ENCODE assay signal across 1 cellular context in genomic region chr1:160053548-160054365, GRCh38.
A peak's percentile ranks its signal among the peaks of the same experiment; 100 is the strongest.
TF ChIP-seq lines count a peak whose summit lies in the region.

No MANE protein-coding gene starts in this region.

TF ChIP-seq in HepG2, 621 proteins besides CTCF, POLR2A, EP300 and RAD21 (continued from another document and continues in another):
- TF ChIP-seq HNRNPK (IDR thresholded peaks at IDR 0.05; ENCODE audit: low read depth, low read length, poor library complexity, severe bottlenecking) (peak; percentile 68), ZNF460 (CRISPR knock-in tag; IDR thresholded peaks at IDR 0.05; ENCODE audit: borderline replicate concordance) (no peak), KDM5B (CRISPR knock-in tag; IDR thresholded peaks at IDR 0.05; ENCODE audit: borderline replicate concordance) (no peak), HIVEP1 (CRISPR knock-in tag; IDR thresholded peaks at IDR 0.05) (no peak), CCAR2 (optimal IDR thresholded peaks at IDR 0.05; ENCODE audit: low read depth, low read length) (peak; percentile 29), ZNF552 (CRISPR knock-in tag; IDR thresholded peaks at IDR 0.05; ENCODE audit: borderline replicate concordance) (no peak), GLI4 (CRISPR knock-in tag; IDR thresholded peaks at IDR 0.05; ENCODE audit: borderline replicate concordance) (no peak), HCFC1 (IDR thresholded peaks at IDR 0.05; ENCODE audit: low read depth, low read length) (no peak), MAZ (IDR thresholded peaks at IDR 0.05; ENCODE audit: borderline replicate concordance, low read depth, low read length) (no peak), MAZ (CRISPR knock-in tag; IDR thresholded peaks at IDR 0.05; ENCODE audit: low read depth) (no peak), HMG20B (CRISPR knock-in tag; conservative IDR thresholded peaks at IDR 0.05) (peak; percentile 79), HNRNPLL (IDR thresholded peaks at IDR 0.05; ENCODE audit: low read depth, low read length, poor library complexity, severe bottlenecking) (no peak), CBFB (CRISPR knock-in tag; IDR thresholded peaks at IDR 0.05) (peak; percentile 49; the same call in 1 of the 2 replicates), ZNF749 (CRISPR knock-in tag; IDR thresholded peaks at IDR 0.05; ENCODE audit: borderline replicate concordance) (no peak), BRD4 (CRISPR knock-in tag; IDR thresholded peaks at IDR 0.05) (no peak), ZNF629 (CRISPR knock-in tag; conservative IDR thresholded peaks at IDR 0.05) (peak; percentile 82), NFKB2 (CRISPR knock-in tag; IDR thresholded peaks at IDR 0.05; ENCODE audit: borderline replicate concordance) (no peak), ZBTB25 (CRISPR knock-in tag; IDR thresholded peaks at IDR 0.05) (no peak), RFX5 (IDR thresholded peaks at IDR 0.05; ENCODE audit: low read depth, low read length) (no peak), PAX8 (CRISPR knock-in tag; IDR thresholded peaks at IDR 0.05; ENCODE audit: borderline replicate concordance) (0 out of 2 replicates have a peak, but pooled peaks have one; percentile 34), HOXA3 (CRISPR knock-in tag; IDR thresholded peaks at IDR 0.05) (peak; percentile 36; the same call in 1 of the 2 replicates), HNRNPUL1 (IDR thresholded peaks at IDR 0.05; ENCODE audit: low read depth, low read length) (no peak), ZNF713 (CRISPR knock-in tag; IDR thresholded peaks at IDR 0.05) (no peak), SRSF9 (IDR thresholded peaks at IDR 0.05; ENCODE audit: borderline replicate concordance, insufficient read depth, low read depth, low read length, poor library complexity, severe bottlenecking) (no peak), NR2C2 (CRISPR knock-in tag; IDR thresholded peaks at IDR 0.05; ENCODE audit: borderline replicate concordance) (0 out of 2 replicates have a peak, but pooled peaks have one; percentile 30), DMTF1 (CRISPR knock-in tag; IDR thresholded peaks at IDR 0.05) (no peak), ZNF710 (CRISPR knock-in tag; IDR thresholded peaks at IDR 0.05; ENCODE audit: borderline replicate concordance) (peak; percentile 99), ZNF501 (CRISPR knock-in tag; IDR thresholded peaks at IDR 0.05) (peak; percentile 52; the same call in 1 of the 2 replicates), RXRA (CRISPR knock-in tag; IDR thresholded peaks at IDR 0.05) (peak; percentile 92), ZNF550 (CRISPR knock-in tag; IDR thresholded peaks at IDR 0.05; ENCODE audit: borderline replicate concordance) (no peak), ZNF484 (CRISPR knock-in tag; IDR thresholded peaks at IDR 0.05; ENCODE audit: borderline replicate concordance, low read depth) (no peak), BCL6 (CRISPR knock-in tag; IDR thresholded peaks at IDR 0.05) (peak; percentile 96), ZNF160 (CRISPR knock-in tag; IDR thresholded peaks at IDR 0.05) (no peak), THRA (CRISPR knock-in tag; IDR thresholded peaks at IDR 0.05; ENCODE audit: borderline replicate concordance) (peak; percentile 99), FOSL2 (CRISPR knock-in tag; IDR thresholded peaks at IDR 0.05) (peak; percentile 94), FOXO1 (CRISPR knock-in tag; IDR thresholded peaks at IDR 0.05) (no peak; the same call in 1 of the 2 replicates), ZNF616 (CRISPR knock-in tag; IDR thresholded peaks at IDR 0.05; ENCODE audit: low read depth) (no peak), NCOR1 (IDR thresholded peaks at IDR 0.05; ENCODE audit: borderline replicate concordance, low read length) (peak; percentile 93)
- TF ChIP-seq, protein P1, sequence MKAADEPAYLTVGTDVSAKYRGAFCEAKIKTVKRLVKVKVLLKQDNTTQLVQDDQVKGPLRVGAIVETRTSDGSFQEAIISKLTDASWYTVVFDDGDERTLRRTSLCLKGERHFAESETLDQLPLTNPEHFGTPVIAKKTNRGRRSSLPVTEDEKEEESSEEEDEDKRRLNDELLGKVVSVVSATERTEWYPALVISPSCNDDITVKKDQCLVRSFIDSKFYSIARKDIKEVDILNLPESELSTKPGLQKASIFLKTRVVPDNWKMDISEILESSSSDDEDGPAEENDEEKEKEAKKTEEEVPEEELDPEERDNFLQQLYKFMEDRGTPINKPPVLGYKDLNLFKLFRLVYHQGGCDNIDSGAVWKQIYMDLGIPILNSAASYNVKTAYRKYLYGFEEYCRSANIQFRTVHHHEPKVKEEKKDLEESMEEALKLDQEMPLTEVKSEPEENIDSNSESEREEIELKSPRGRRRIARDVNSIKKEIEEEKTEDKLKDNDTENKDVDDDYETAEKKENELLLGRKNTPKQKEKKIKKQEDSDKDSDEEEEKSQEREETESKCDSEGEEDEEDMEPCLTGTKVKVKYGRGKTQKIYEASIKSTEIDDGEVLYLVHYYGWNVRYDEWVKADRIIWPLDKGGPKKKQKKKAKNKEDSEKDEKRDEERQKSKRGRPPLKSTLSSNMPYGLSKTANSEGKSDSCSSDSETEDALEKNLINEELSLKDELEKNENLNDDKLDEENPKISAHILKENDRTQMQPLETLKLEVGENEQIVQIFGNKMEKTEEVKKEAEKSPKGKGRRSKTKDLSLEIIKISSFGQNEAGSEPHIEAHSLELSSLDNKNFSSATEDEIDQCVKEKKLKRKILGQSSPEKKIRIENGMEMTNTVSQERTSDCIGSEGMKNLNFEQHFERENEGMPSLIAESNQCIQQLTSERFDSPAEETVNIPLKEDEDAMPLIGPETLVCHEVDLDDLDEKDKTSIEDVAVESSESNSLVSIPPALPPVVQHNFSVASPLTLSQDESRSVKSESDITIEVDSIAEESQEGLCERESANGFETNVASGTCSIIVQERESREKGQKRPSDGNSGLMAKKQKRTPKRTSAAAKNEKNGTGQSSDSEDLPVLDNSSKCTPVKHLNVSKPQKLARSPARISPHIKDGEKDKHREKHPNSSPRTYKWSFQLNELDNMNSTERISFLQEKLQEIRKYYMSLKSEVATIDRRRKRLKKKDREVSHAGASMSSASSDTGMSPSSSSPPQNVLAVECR (CRISPR knock-in tag; IDR thresholded peaks at IDR 0.05; ENCODE audit: borderline replicate concordance): peak; percentile 67; the same call in 1 of the 2 replicates
- TF ChIP-seq, protein P2, sequence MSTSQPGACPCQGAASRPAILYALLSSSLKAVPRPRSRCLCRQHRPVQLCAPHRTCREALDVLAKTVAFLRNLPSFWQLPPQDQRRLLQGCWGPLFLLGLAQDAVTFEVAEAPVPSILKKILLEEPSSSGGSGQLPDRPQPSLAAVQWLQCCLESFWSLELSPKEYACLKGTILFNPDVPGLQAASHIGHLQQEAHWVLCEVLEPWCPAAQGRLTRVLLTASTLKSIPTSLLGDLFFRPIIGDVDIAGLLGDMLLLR (CRISPR knock-in tag; IDR thresholded peaks at IDR 0.05): no peak
- TF ChIP-seq, protein P3, sequence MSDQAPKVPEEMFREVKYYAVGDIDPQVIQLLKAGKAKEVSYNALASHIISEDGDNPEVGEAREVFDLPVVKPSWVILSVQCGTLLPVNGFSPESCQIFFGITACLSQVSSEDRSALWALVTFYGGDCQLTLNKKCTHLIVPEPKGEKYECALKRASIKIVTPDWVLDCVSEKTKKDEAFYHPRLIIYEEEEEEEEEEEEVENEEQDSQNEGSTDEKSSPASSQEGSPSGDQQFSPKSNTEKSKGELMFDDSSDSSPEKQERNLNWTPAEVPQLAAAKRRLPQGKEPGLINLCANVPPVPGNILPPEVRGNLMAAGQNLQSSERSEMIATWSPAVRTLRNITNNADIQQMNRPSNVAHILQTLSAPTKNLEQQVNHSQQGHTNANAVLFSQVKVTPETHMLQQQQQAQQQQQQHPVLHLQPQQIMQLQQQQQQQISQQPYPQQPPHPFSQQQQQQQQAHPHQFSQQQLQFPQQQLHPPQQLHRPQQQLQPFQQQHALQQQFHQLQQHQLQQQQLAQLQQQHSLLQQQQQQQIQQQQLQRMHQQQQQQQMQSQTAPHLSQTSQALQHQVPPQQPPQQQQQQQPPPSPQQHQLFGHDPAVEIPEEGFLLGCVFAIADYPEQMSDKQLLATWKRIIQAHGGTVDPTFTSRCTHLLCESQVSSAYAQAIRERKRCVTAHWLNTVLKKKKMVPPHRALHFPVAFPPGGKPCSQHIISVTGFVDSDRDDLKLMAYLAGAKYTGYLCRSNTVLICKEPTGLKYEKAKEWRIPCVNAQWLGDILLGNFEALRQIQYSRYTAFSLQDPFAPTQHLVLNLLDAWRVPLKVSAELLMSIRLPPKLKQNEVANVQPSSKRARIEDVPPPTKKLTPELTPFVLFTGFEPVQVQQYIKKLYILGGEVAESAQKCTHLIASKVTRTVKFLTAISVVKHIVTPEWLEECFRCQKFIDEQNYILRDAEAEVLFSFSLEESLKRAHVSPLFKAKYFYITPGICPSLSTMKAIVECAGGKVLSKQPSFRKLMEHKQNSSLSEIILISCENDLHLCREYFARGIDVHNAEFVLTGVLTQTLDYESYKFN (CRISPR knock-in tag; conservative IDR thresholded peaks at IDR 0.05): peak; percentile 89
- TF ChIP-seq, protein P4, sequence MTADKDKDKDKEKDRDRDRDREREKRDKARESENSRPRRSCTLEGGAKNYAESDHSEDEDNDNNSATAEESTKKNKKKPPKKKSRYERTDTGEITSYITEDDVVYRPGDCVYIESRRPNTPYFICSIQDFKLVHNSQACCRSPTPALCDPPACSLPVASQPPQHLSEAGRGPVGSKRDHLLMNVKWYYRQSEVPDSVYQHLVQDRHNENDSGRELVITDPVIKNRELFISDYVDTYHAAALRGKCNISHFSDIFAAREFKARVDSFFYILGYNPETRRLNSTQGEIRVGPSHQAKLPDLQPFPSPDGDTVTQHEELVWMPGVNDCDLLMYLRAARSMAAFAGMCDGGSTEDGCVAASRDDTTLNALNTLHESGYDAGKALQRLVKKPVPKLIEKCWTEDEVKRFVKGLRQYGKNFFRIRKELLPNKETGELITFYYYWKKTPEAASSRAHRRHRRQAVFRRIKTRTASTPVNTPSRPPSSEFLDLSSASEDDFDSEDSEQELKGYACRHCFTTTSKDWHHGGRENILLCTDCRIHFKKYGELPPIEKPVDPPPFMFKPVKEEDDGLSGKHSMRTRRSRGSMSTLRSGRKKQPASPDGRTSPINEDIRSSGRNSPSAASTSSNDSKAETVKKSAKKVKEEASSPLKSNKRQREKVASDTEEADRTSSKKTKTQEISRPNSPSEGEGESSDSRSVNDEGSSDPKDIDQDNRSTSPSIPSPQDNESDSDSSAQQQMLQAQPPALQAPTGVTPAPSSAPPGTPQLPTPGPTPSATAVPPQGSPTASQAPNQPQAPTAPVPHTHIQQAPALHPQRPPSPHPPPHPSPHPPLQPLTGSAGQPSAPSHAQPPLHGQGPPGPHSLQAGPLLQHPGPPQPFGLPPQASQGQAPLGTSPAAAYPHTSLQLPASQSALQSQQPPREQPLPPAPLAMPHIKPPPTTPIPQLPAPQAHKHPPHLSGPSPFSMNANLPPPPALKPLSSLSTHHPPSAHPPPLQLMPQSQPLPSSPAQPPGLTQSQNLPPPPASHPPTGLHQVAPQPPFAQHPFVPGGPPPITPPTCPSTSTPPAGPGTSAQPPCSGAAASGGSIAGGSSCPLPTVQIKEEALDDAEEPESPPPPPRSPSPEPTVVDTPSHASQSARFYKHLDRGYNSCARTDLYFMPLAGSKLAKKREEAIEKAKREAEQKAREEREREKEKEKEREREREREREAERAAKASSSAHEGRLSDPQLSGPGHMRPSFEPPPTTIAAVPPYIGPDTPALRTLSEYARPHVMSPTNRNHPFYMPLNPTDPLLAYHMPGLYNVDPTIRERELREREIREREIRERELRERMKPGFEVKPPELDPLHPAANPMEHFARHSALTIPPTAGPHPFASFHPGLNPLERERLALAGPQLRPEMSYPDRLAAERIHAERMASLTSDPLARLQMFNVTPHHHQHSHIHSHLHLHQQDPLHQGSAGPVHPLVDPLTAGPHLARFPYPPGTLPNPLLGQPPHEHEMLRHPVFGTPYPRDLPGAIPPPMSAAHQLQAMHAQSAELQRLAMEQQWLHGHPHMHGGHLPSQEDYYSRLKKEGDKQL (CRISPR knock-in tag; IDR thresholded peaks at IDR 0.05; ENCODE audit: low read depth): peak; percentile 56; the same call in 1 of the 2 replicates
